In the genomic region with DNA sequence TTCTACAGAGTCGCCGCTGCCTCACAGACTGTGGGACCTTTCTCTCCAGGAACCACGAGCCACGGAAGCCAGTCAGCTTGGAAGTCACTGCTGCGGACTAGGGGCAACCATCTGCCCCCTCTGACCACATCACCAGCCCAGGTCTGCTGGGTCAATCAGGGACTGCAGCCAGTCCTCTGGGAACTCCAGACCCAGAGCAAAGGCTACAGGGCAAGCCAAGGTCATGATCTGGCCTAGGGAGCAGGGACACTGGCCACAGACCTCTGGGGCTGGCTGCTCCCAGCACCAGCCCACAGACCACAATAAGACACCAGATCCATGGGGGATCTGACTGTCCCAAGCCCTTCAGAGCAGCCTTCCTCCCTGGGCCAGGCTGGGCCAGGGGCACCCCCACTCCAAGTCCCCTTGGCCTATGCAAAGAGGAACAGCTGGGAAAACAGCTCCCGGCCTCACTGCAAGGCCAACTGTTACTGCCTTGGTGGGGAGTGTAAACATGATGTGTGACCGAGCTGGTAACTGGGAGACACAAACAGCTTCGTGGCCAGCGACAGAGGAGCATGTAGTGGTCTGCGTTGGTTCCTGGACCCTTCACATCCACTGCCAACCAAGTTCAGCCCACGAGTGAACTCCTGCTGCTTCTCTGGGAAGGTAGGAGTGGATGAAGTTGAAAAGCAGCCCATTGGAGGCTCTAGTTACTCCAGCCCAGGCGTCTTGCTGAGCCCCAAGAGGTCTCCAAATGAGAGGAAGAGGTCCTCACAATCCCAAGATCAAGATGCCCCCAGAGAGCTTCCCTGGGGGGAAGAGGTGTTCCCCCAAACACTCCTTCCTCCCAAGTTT, we compare ENCODE assay signal across 8 cellular contexts. TPM values are rescaled to one million over a fixed set of nuclear protein-coding genes. Genes with fewer than 3 reads are reported as not detected.
A peak's percentile ranks its signal among the peaks of the same experiment; 100 is the strongest.
DNase-seq lines count a peak whose midpoint lies in the region; ATAC-seq and TF ChIP-seq lines count a peak whose summit lies in the region.

No MANE protein-coding gene starts in this region.

- H3K9me3 ChIP-seq in SJCRH30 (replicated peaks) (no peaks in the 10 kb centered on the region), psoas muscle (no peaks in the 10 kb centered on the region)

- no peak for ATAC-seq in psoas muscle
- no peak for ATAC-seq in HG02884 (IDR thresholded peaks at IDR 0.05; ENCODE audit: unreplicated experiment)

- no peak for TF ChIP-seq CTCF in GM06990 (IDR thresholded peaks at IDR 0.05; ENCODE audit: insufficient read depth, low read length, poor library complexity, severe bottlenecking)
- TF ChIP-seq CTCF in fibroblast of mammary gland (conservative IDR thresholded peaks at IDR 0.05; ENCODE audit: control insufficient read depth, insufficient read depth, low read depth, low read length) = no peak
- no peak for TF ChIP-seq CTCF in psoas muscle (IDR thresholded peaks at IDR 0.05)

- intact Hi-C loops in psoas muscle (cut with DNase I) = loop anchor here in 1 of 2 donors (5.0 kb wide), 1 partner anchor 51 kb away; no protein-coding TSS in a partner anchor

- peaks cover 5% of the 10 kb centered on the region for H3K36me3 ChIP-seq in GM06990 (ENCODE audit: control insufficient read depth, insufficient read depth, low read length)
- H3K36me3 ChIP-seq in SJCRH30 = 0 out of 2 replicates have a peak, but pooled peaks cover 2% of the 10 kb centered on the region
- peaks cover 0 to 8% of the 10 kb centered on the region in 2 donors for H3K36me3 ChIP-seq in psoas muscle (ENCODE audit: insufficient read depth in 1 of 2, low read depth in 1 of 2)

- 19 to 26% (median 20%) methylated on average over 12 of the region's 12 CpGs for WGBS in psoas muscle, 3 donors

- H3K4me1 ChIP-seq in SJCRH30 = peaks cover 14% of the 10 kb centered on the region
- H3K4me1 ChIP-seq in psoas muscle = peaks cover 56% of the 10 kb centered on the region

- no peaks in the 10 kb centered on the region for H3K27me3 ChIP-seq in GM06990 (replicated peaks; ENCODE audit: control insufficient read depth, insufficient read depth, low read length)
- H3K27me3 ChIP-seq in SJCRH30 = no peaks in the 10 kb centered on the region
- no peaks in the 10 kb centered on the region for H3K27me3 ChIP-seq in psoas muscle (ENCODE audit: insufficient read depth in 3 of 3, low read length in 2 of 3)

- H3K4me3 ChIP-seq in GM06990 (replicated peaks; ENCODE audit: low read depth, low read length) (peak overlapping the region; percentile 88), SJCRH30 (peak overlapping the region; percentile 88), fibroblast of mammary gland (ENCODE audit: control insufficient read depth, low read depth, low read length) (peak overlapping the region; percentile 88), psoas muscle (peak overlapping the region; percentile 87)

- DNase-seq in GM06990 (ENCODE audit: extremely low read depth, insufficient read length) (no peak), SJCRH30 (peak; percentile 95 to 96), fibroblast of mammary gland (ENCODE audit: low read depth) (no peak), psoas muscle (no peak), ecto neural progenitor cell (ENCODE audit: low spot score) (no peak), activated gamma-delta T cell treated with Interleukin-2 at 50 U/mL for 16 hours (no peak)
- no peak for DNase-seq in activated effector memory CD4-positive, alpha-beta T cell treated with anti-CD3 and anti-CD28 coated beads, Interleukin-2, amount 50 U/mL, for 16 hours

- peak overlapping the region; percentile 89 for H3K27ac ChIP-seq in SJCRH30
- H3K27ac ChIP-seq in psoas muscle = peak overlapping the region; percentile 87

RNA-seq across cellular contexts. Expression of a gene that starts 1.5 kb away (rescaled TPM):
- total RNA-seq in SJCRH30 (2014; rRNA removed; shearing (Covaris generic)) = 138 and 142 TPM in 2 replicates
- total RNA-seq in psoas muscle = 100 to 1,000 TPM; 135 to 194 (median 173) TPM
- 100 to 1,000 TPM in 1 of 3 donors, 10 to 100 TPM in 2; 81.8 to 139 (median 98.0) TPM for polyA plus RNA-seq in psoas muscle

RNA-seq across cellular contexts. Expression of a gene that starts 57.1 kb away (rescaled TPM):
- total RNA-seq in SJCRH30 (2014; rRNA removed; shearing (Covaris generic)) = 0.08 TPM in 1 of 2 replicates, not detected in the other
- not detected for total RNA-seq in psoas muscle
- polyA plus RNA-seq in psoas muscle = under 1 TPM in 1 of 3 donors, not detected in 2; 0.04 TPM

Comparison
In these comparisons a context has a peak if more than half of its experiments do, and no peak if none do; other contexts are left out.
1. DNase-seq: peak in SJCRH30 (2 of 2); none in GM06990 (single experiment), fibroblast of mammary gland (single experiment), psoas muscle (0 of 2), ecto neural progenitor cell (single experiment), activated gamma-delta T cell treated with Interleukin-2 at 50 U/mL for 16 hours (single experiment) and activated effector memory CD4-positive, alpha-beta T cell treated with anti-CD3 and anti-CD28 coated beads, Interleukin-2, amount 50 U/mL, for 16 hours (single experiment).
2. Peak in every context shown above with its lines, with median percentiles within 50 percentile points of each other: H3K4me3 ChIP-seq.